Comparison of ENCODE assay signal across 9 cellular contexts in genomic region chr19:41328157-41328817, GRCh38. TPM values are rescaled to one million over a fixed set of nuclear protein-coding genes. Genes with fewer than 3 reads are reported as not detected.
A peak's percentile ranks its signal among the peaks of the same experiment; 100 is the strongest.
DNase-seq lines count a peak whose midpoint lies in the region; ATAC-seq lines count a peak whose summit lies in the region.
"Had no signal": no experiment of that assay in that cellular context is flagged by ENCODE, and none has a peak within 500 bp of the region (broad histone marks: within the 10 kb centered on the region; RNA-seq: fewer than 3 reads in every experiment).

No MANE protein-coding gene starts in this region.

- H3K4me3 ChIP-seq in mesodermal cell (ENCODE audit: extremely low read depth, insufficient read depth, low read length, poor library complexity, severe bottlenecking) (no peak overlapping the region), urinary bladder (ENCODE audit: low read depth, low read length) (no peak overlapping the region)
- H3K4me3 ChIP-seq: SK-N-MC had no signal

- H3K36me3 ChIP-seq in mesodermal cell (ENCODE audit: control insufficient read depth, insufficient read depth, low read length): peaks cover 60% of the 10 kb centered on the region
- H3K36me3 ChIP-seq in urinary bladder (ENCODE audit: insufficient read depth): no peaks in the 10 kb centered on the region

- 93 to 95% methylated on average over 20 to 22 of the region's 22 CpGs for WGBS in mesodermal cell (ENCODE audit: insufficient coverage in 2 of 2), 2 experiments
- 55% methylated on average over 22 of the region's 22 CpGs for WGBS in urinary bladder

- no peaks in the 10 kb centered on the region for H3K9me3 Mint-ChIP-seq in activated naive CD8-positive, alpha-beta T cell treated with anti-CD3 and anti-CD28 coated beads for 36 hours

- H3K4me3 Mint-ChIP-seq in activated naive CD8-positive, alpha-beta T cell treated with anti-CD3 and anti-CD28 coated beads for 36 hours: peak overlapping the region; percentile 73

- H3K27ac ChIP-seq in mesodermal cell (ENCODE audit: low read depth, low read length, severe bottlenecking) (peak overlapping the region; percentile 99), urinary bladder (ENCODE audit: low read depth) (peak overlapping the region; percentile 66)
- H3K27ac ChIP-seq: SK-N-MC had no signal

- peak; percentile 69 for DNase-seq in activated naive CD8-positive, alpha-beta T cell treated with anti-CD3 and anti-CD28 coated beads for 36 hours
- no peak for DNase-seq in NCI-H82 (lab: John Stamatoyannopoulos, UW)

- ATAC-seq in GM19035 (IDR thresholded peaks at IDR 0.05; ENCODE audit: unreplicated experiment) (peak; percentile 3), HG03175 (IDR thresholded peaks at IDR 0.05; ENCODE audit: unreplicated experiment) (peak; percentile 5), HG02970 (IDR thresholded peaks at IDR 0.05; ENCODE audit: low FRiP score, unreplicated experiment) (no peak), HG03025 (IDR thresholded peaks at IDR 0.05; ENCODE audit: low FRiP score, unreplicated experiment) (no peak)

- H3K27me3 Mint-ChIP-seq in activated naive CD8-positive, alpha-beta T cell treated with anti-CD3 and anti-CD28 coated beads for 36 hours: no peaks in the 10 kb centered on the region

- H3K27ac Mint-ChIP-seq in activated naive CD8-positive, alpha-beta T cell treated with anti-CD3 and anti-CD28 coated beads for 36 hours: peak overlapping the region; percentile 94

- H3K36me3 Mint-ChIP-seq in activated naive CD8-positive, alpha-beta T cell treated with anti-CD3 and anti-CD28 coated beads for 36 hours: peaks cover 39% of the 10 kb centered on the region

- peaks cover 51% of the 10 kb centered on the region for H3K4me1 ChIP-seq in mesodermal cell (ENCODE audit: control insufficient read depth, insufficient read depth, low read length, poor library complexity, severe bottlenecking)
- H3K4me1 ChIP-seq in urinary bladder (ENCODE audit: insufficient read depth): no peaks in the 10 kb centered on the region

- no peaks in the 10 kb centered on the region for H3K9me3 ChIP-seq in mesodermal cell (ENCODE audit: control insufficient read depth, low read length)

- peaks cover 57% of the 10 kb centered on the region for H3K4me1 Mint-ChIP-seq in activated naive CD8-positive, alpha-beta T cell treated with anti-CD3 and anti-CD28 coated beads for 36 hours

RNA-seq across cellular contexts. Expression of gene CCDC97, which starts 18.3 kb away (rescaled TPM):
- 10 to 100 TPM; 19.1 to 20.5 TPM for total RNA-seq in activated naive CD8-positive, alpha-beta T cell treated with anti-CD3 and anti-CD28 coated beads for 36 hours
- 14.6 TPM for polyA plus RNA-seq in mesodermal cell (2013, experiment 1 of 2)
- polyA plus RNA-seq in mesodermal cell (2013, experiment 2 of 2): 13.1 TPM
- total RNA-seq in urinary bladder: 7.2 TPM
- 18.0 TPM for polyA plus RNA-seq in urinary bladder

RNA-seq across cellular contexts. Expression of gene TGFB1, which starts 25.4 kb away (rescaled TPM):
- 100 to 1,000 TPM; 152 to 154 TPM for total RNA-seq in activated naive CD8-positive, alpha-beta T cell treated with anti-CD3 and anti-CD28 coated beads for 36 hours
- polyA plus RNA-seq in mesodermal cell (2013, experiment 1 of 2): 344 TPM
- polyA plus RNA-seq in mesodermal cell (2013, experiment 2 of 2): 264 TPM
- total RNA-seq in urinary bladder: 9.2 TPM
- 58.9 TPM for polyA plus RNA-seq in urinary bladder

RNA-seq across cellular contexts. Expression of gene B9D2, which starts 35.7 kb away (rescaled TPM):
- total RNA-seq in activated naive CD8-positive, alpha-beta T cell treated with anti-CD3 and anti-CD28 coated beads for 36 hours: 1 to 10 TPM; 6.4 to 8.1 TPM
- polyA plus RNA-seq in mesodermal cell (2013, experiment 1 of 2): 5.7 TPM
- 6.2 TPM for polyA plus RNA-seq in mesodermal cell (2013, experiment 2 of 2)
- total RNA-seq in urinary bladder: 1.9 TPM
- 10.0 TPM for polyA plus RNA-seq in urinary bladder

RNA-seq across cellular contexts. Expression of gene TMEM91, which starts 48.0 kb away (rescaled TPM):
- total RNA-seq in activated naive CD8-positive, alpha-beta T cell treated with anti-CD3 and anti-CD28 coated beads for 36 hours: 1 to 10 TPM; 4.0 to 4.5 TPM
- polyA plus RNA-seq in mesodermal cell (2013, experiment 1 of 2): 11.1 TPM
- 7.8 TPM for polyA plus RNA-seq in mesodermal cell (2013, experiment 2 of 2)
- 6.6 TPM for total RNA-seq in urinary bladder
- polyA plus RNA-seq in urinary bladder: 36.2 TPM

Comparison
In these comparisons a context has a peak if more than half of its experiments do, and no peak if none do; other contexts are left out.
1. ATAC-seq: peak in GM19035 (single experiment) and HG03175 (single experiment); none in HG02970 (single experiment) and HG03025 (single experiment).
2. RNA of gene TGFB1, which starts 25.4 kb away (total RNA-seq): 152 to 154 TPM in activated naive CD8-positive, alpha-beta T cell treated with anti-CD3 and anti-CD28 coated beads for 36 hours; 9.2 TPM in urinary bladder (single experiment); every median in the first group is over 10 times any median in the second.